Comparison of ENCODE assay signal across 27 cellular contexts in genomic region chr2:15669375-15669910, GRCh38.
"Had no signal": no experiment of that assay in that cellular context is flagged by ENCODE, and none has a peak within 500 bp of the region (broad histone marks: within the 10 kb centered on the region; RNA-seq: fewer than 3 reads in every experiment).

No MANE protein-coding gene starts in this region.

- H3K9me3 ChIP-seq: SJCRH30, SK-N-SH had no signal

- ATAC-seq: activated naive CD8-positive, alpha-beta T cell treated with anti-CD3 and anti-CD28 coated beads, Interleukin-2, amount 50 U/mL, for 24 hours; activated T-cell treated with anti-CD3 and anti-CD28 coated beads, Interleukin-2, amount 50 U/mL, for 4 hours; Panc1 had no signal

- H3K4me1 Mint-ChIP-seq: activated B cell treated with CpG ODN at 0.5 μM for 24 hours; activated naive CD4-positive, alpha-beta T cell treated with anti-CD3 and anti-CD28 coated beads, Interleukin-2, amount 10 ng/mL, durations not matched to agents 7 days and 5 days; activated naive CD8-positive, alpha-beta T cell treated with anti-CD3 and anti-CD28 coated beads, Interleukin-2, amount 50 U/mL, for 24 hours had no signal

- H3K27me3 ChIP-seq: SJCRH30 had no signal

- H3K4me3 Mint-ChIP-seq: activated B cell treated with CpG ODN at 0.5 μM for 24 hours; activated CD4-positive, alpha-beta memory T cell treated with anti-CD3 and anti-CD28 coated beads for 36 hours; activated naive CD4-positive, alpha-beta T cell treated with anti-CD3 and anti-CD28 coated beads, Interleukin-2, amount 10 ng/mL, durations not matched to agents 7 days and 5 days; activated naive CD8-positive, alpha-beta T cell; activated naive CD8-positive, alpha-beta T cell treated with anti-CD3 and anti-CD28 coated beads, Interleukin-2, amount 50 U/mL, for 24 hours; activated T-cell treated with anti-CD3 and anti-CD28 coated beads, Interleukin-2, amount 50 U/mL, for 4 hours; brain; T-helper 1 cell treated with Interleukin-12 subunit alpha and Interleukin-12 subunit beta and Interleukin-4 antibody, amounts not matched to agents 30 μg/mL and 1 μg/mL, for 36 hours; T-helper 2 cell treated with Interferon-gamma antibody and Interleukin-4, amounts not matched to agents 5 μg/mL and 100 μg/mL, for 36 hours had no signal

- DNase-seq: activated B cell treated with CpG ODN at 0.5 μM for 24 hours; activated CD4-positive, alpha-beta memory T cell treated with anti-CD3 and anti-CD28 coated beads for 36 hours; activated CD4-positive, alpha-beta T cell treated with anti-CD3 and anti-CD28 coated beads for 4 hours; activated CD4-positive, alpha-beta T cell treated with anti-CD3 and anti-CD28 coated beads, Interleukin-2, amount 50 U/mL, for 1 hour; activated CD4-positive, CD25-positive, alpha-beta regulatory T cell treated with anti-CD3 and anti-CD28 coated beads, Interleukin-2, amount 50 U/mL, for 72 hours; activated CD8-positive, alpha-beta memory T cell treated with anti-CD3 and anti-CD28 coated beads, Interleukin-2, amount 50 U/mL, for 4 hours; activated effector memory CD4-positive, alpha-beta T cell treated with Interleukin-2 at 50 U/mL for 16 hours; activated naive CD4-positive, alpha-beta T cell treated with anti-CD3 and anti-CD28 coated beads, Interleukin-2, amount 10 ng/mL, durations not matched to agents 7 days and 5 days; activated naive CD8-positive, alpha-beta T cell treated with anti-CD3 and anti-CD28 coated beads, Interleukin-2, amount 50 U/mL, for 24 hours; activated T-cell treated with anti-CD3 and anti-CD28 coated beads for 4 hours; activated T-cell treated with anti-CD3 and anti-CD28 coated beads, Interleukin-2, amount 50 U/mL, for 4 hours; anterior cingulate cortex; central memory CD4-positive, alpha-beta T cell; NCI-H1092 treated with DMSO at 0.1 percent for 48 hours; NCI-H1417 treated with DMSO at 0.1 percent for 48 hours; NCI-H1930; NCI-H2081 treated with DMSO at 0.1 percent for 48 hours; NCI-H345; NCI-H524 treated with DMSO at 0.1 percent for 48 hours; SHP77; SK-N-SH had no signal

- H3K36me3 ChIP-seq: SJCRH30 had no signal

- H3K9me3 Mint-ChIP-seq: activated B cell treated with CpG ODN at 0.5 μM for 24 hours; activated CD4-positive, alpha-beta memory T cell treated with anti-CD3 and anti-CD28 coated beads for 36 hours; activated naive CD4-positive, alpha-beta T cell treated with anti-CD3 and anti-CD28 coated beads, Interleukin-2, amount 10 ng/mL, durations not matched to agents 7 days and 5 days; activated naive CD8-positive, alpha-beta T cell treated with anti-CD3 and anti-CD28 coated beads, Interleukin-2, amount 50 U/mL, for 24 hours; activated T-cell treated with anti-CD3 and anti-CD28 coated beads, Interleukin-2, amount 50 U/mL, for 4 hours; T-helper 1 cell treated with Interleukin-12 subunit alpha and Interleukin-12 subunit beta and Interleukin-4 antibody, amounts not matched to agents 30 μg/mL and 1 μg/mL, for 36 hours; T-helper 2 cell treated with Interferon-gamma antibody and Interleukin-4, amounts not matched to agents 5 μg/mL and 100 μg/mL, for 36 hours had no signal

- H3K36me3 Mint-ChIP-seq: activated CD4-positive, alpha-beta memory T cell treated with anti-CD3 and anti-CD28 coated beads for 36 hours; activated naive CD4-positive, alpha-beta T cell treated with anti-CD3 and anti-CD28 coated beads, Interleukin-2, amount 10 ng/mL, durations not matched to agents 7 days and 5 days; activated naive CD8-positive, alpha-beta T cell; brain had no signal

- H3K27ac Mint-ChIP-seq: activated B cell treated with CpG ODN at 0.5 μM for 24 hours; activated CD4-positive, alpha-beta memory T cell treated with anti-CD3 and anti-CD28 coated beads for 36 hours; activated naive CD4-positive, alpha-beta T cell treated with anti-CD3 and anti-CD28 coated beads, Interleukin-2, amount 10 ng/mL, durations not matched to agents 7 days and 5 days; activated naive CD8-positive, alpha-beta T cell; activated naive CD8-positive, alpha-beta T cell treated with anti-CD3 and anti-CD28 coated beads, Interleukin-2, amount 50 U/mL, for 24 hours; brain; T-helper 1 cell treated with Interleukin-12 subunit alpha and Interleukin-12 subunit beta and Interleukin-4 antibody, amounts not matched to agents 30 μg/mL and 1 μg/mL, for 36 hours; T-helper 2 cell treated with Interferon-gamma antibody and Interleukin-4, amounts not matched to agents 5 μg/mL and 100 μg/mL, for 36 hours had no signal
